8 cellular contexts compared by ENCODE assay signal in genomic region chr17:33049781-33050414, GRCh38. TPM values are rescaled to one million over a fixed set of nuclear protein-coding genes. Genes with fewer than 3 reads are reported as not detected.
A peak's percentile ranks its signal among the peaks of the same experiment; 100 is the strongest.
DNase-seq lines count a peak whose midpoint lies in the region; ATAC-seq, FAIRE-seq and TF ChIP-seq lines count a peak whose summit lies in the region.

No MANE protein-coding gene starts in this region.

- H3K36me3 Mint-ChIP-seq in activated T-cell treated with anti-CD3 and anti-CD28 coated beads, Interleukin-2, amount 50 U/mL, for 24 hours (ENCODE audit: low read depth) = no peaks in the 10 kb centered on the region

- H3K27ac Mint-ChIP-seq in activated T-cell treated with anti-CD3 and anti-CD28 coated beads, Interleukin-2, amount 50 U/mL, for 24 hours = no peak overlapping the region

- H3K4me3 Mint-ChIP-seq in activated T-cell treated with anti-CD3 and anti-CD28 coated beads, Interleukin-2, amount 50 U/mL, for 24 hours = no peak overlapping the region

- WGBS in small intestine, 3 donors = 59 to 68% (median 63%) methylated on average over 11 of the region's 11 CpGs

- H3K9me3 ChIP-seq in small intestine (ENCODE audit: control insufficient read depth, low read depth) = no peaks in the 10 kb centered on the region

- ATAC-seq in GM19328 (IDR thresholded peaks at IDR 0.05; ENCODE audit: unreplicated experiment) = no peak
- ATAC-seq in HG03097 (IDR thresholded peaks at IDR 0.05; ENCODE audit: low FRiP score, unreplicated experiment) = no peak

- intact Hi-C loops in head of caudate nucleus (cut with DNase I) = no loop called here

- H3K4me3 ChIP-seq in small intestine (ENCODE audit: low read depth in 1 of 2, low read length in 2 of 2) = no peak overlapping the region

- peaks cover 20% of the 10 kb centered on the region for H3K27me3 Mint-ChIP-seq in activated T-cell treated with anti-CD3 and anti-CD28 coated beads, Interleukin-2, amount 50 U/mL, for 24 hours

- peak; percentile 95 for TF ChIP-seq CTCF in GM12874 (IDR thresholded peaks at IDR 0.05; ENCODE audit: insufficient read depth, low read depth, low read length)

- H3K4me1 ChIP-seq in small intestine (ENCODE audit: control insufficient read depth in 2 of 2, insufficient read depth in 1 of 2, low read depth in 1 of 2, low read length in 1 of 2) = no peaks in the 10 kb centered on the region

- H3K36me3 ChIP-seq in small intestine (ENCODE audit: control insufficient read depth in 2 of 2, insufficient read depth in 2 of 2, low read length in 2 of 2) = no peaks in the 10 kb centered on the region

- no peaks in the 10 kb centered on the region for H3K27me3 ChIP-seq in small intestine (ENCODE audit: control insufficient read depth in 2 of 2, insufficient read depth in 2 of 2, low read length in 2 of 2)

- no peak for FAIRE-seq in small intestine (lab: Jason Lieb, UNC)

- no peaks in the 10 kb centered on the region for H3K9me3 Mint-ChIP-seq in activated T-cell treated with anti-CD3 and anti-CD28 coated beads, Interleukin-2, amount 50 U/mL, for 24 hours

- no peak overlapping the region for H3K27ac ChIP-seq in small intestine (ENCODE audit: low read depth in 1 of 2, low read length in 1 of 2)

- DNase-seq in AG08395 (ENCODE audit: low spot score) (peak; percentile 77), NCI-H748 (lab: John Stamatoyannopoulos, UW; ENCODE audit: unreplicated experiment) (peak; percentile 22), head of caudate nucleus (peak in 35 of 42 donors; percentile 21 to 84 (median 47)), small intestine (peak; percentile 70)
- DNase-seq in activated T-cell treated with anti-CD3 and anti-CD28 coated beads, Interleukin-2, amount 50 U/mL, for 24 hours = peak; percentile 36

- no peaks in the 10 kb centered on the region for H3K4me1 Mint-ChIP-seq in activated T-cell treated with anti-CD3 and anti-CD28 coated beads, Interleukin-2, amount 50 U/mL, for 24 hours (ENCODE audit: low read depth)

RNA-seq across cellular contexts. Expression of gene SPACA3, which starts 58.3 kb away (rescaled TPM):
- under 1 TPM in 1 of 3 donors, not detected in 2; 0.18 TPM for polyA plus RNA-seq in small intestine

Comparison
In these comparisons a context has a peak if more than half of its experiments do, and no peak if none do; other contexts are left out.
1. DNase-seq: peak in every context shown above with its lines; median percentile 77 in AG08395; 70 in small intestine; 47 in head of caudate nucleus; 36 in activated T-cell treated with anti-CD3 and anti-CD28 coated beads, Interleukin-2, amount 50 U/mL, for 24 hours; 22 in NCI-H748.